ENCODE assay signal across 26 cellular contexts in the genomic region with DNA sequence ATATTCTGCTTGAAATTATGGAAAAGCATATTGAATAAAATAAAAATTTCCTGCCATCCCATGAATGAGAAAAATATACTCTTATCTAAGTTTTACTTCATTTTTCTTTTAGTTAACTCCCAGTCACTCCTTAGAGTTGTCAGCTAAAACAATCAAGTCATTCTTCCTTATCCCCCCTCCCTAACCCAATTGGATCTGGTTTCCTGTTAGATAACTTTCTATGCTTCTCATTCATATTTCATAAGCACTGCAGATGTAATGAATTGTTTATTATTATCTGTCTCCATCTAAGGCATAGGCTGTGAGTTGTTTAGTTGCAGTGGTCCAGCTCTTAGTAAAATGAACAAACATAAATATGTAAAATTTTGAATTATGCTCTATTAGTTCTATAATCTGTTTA.
"Had no signal": no experiment of that assay in that cellular context is flagged by ENCODE, and none has a peak within 500 bp of the region (broad histone marks: within the 10 kb centered on the region; RNA-seq: fewer than 3 reads in every experiment).

No MANE protein-coding gene starts in this region.

- ATAC-seq: left colon; left lung; lower lobe of right lung; naive thymus-derived CD8-positive, alpha-beta T cell; pancreas; right cardiac atrium; sciatic nerve; stimulated activated naive B cell treated with anti-CD40 and anti-IgM and Interleukin-4, amounts not matched to agents 10 μg/mL and 1 μg/mL and 100 μg/mL, for 72 hours; stimulated activated naive CD8-positive, alpha-beta T cell treated with anti-CD3 and anti-CD28 coated beads, Interleukin-15, Interleukin-2, amounts not matched to agents 100 U/mL and 50 U/mL, for 24 hours had no signal

- FAIRE-seq: islet of Langerhans had no signal

- DNase-seq: immature natural killer cell; kidney; left colon; left lung; lower lobe of right lung; mammary epithelial cell; mesenchymal stem cell; naive thymus-derived CD8-positive, alpha-beta T cell; nucleus accumbens; pancreas; posterior cingulate gyrus; retina; right cardiac atrium; stimulated activated CD4-positive, alpha-beta T cell treated with anti-CD3 and anti-CD28 coated beads, Interleukin-12 subunit alpha, Interleukin-12 subunit beta, amount 100 ng/mL, for 4 hours; stimulated activated CD4-positive, alpha-beta T cell treated with anti-CD3 and anti-CD28 coated beads, Interleukin-15, amount 100 ng/mL, for 24 hours; stimulated activated CD4-positive, alpha-beta T cell treated with anti-CD3 and anti-CD28 coated beads, Interleukin-2, amount 100 ng/mL, for 24 hours; stimulated activated CD4-positive, alpha-beta T cell treated with anti-CD3 and anti-CD28 coated beads, Interleukin-4, amount 100 ng/mL, for 1 hour; stimulated activated naive B cell treated with anti-CD40 and anti-IgM and Interleukin-4, amounts not matched to agents 10 μg/mL and 1 μg/mL and 100 μg/mL, for 72 hours; stimulated activated naive CD8-positive, alpha-beta T cell treated with anti-CD3 and anti-CD28 coated beads, Interleukin-15, Interleukin-2, amounts not matched to agents 100 U/mL and 50 U/mL, for 24 hours; stomach; testis; thyroid gland; transverse colon; upper lobe of left lung had no signal
